In genomic region chr19:10736916-10737551, GRCh38 we compare ENCODE assay signal across 1 cellular context.
TF ChIP-seq lines count a peak whose summit lies in the region.

No MANE protein-coding gene starts in this region.

TF ChIP-seq in K562, 482 proteins besides CTCF, POLR2A, EP300 and RAD21 (continued from another document):
- TF ChIP-seq ZNF232 (CRISPR knock-in tag; IDR thresholded peaks at IDR 0.05) (no peak), POLR2AphosphoS5 (IDR thresholded peaks at IDR 0.05; ENCODE audit: control insufficient read depth, insufficient read depth, low read depth, low read length) (no peak), NCOA2 (IDR thresholded peaks at IDR 0.05; ENCODE audit: partially characterized antibody in 2 of 2) (no peak), PTBP1 (IDR thresholded peaks at IDR 0.05; ENCODE audit: low read depth, low read length) (no peak), BCOR (IDR thresholded peaks at IDR 0.05) (peak; percentile 52; the same call in 1 of the 2 replicates), FOXK2 (conservative IDR thresholded peaks at IDR 0.05 in 1 of 2, IDR thresholded peaks at IDR 0.05 in 1 of 2; ENCODE audit: low read depth in 2 of 2) (peak; percentile 84 to 88), FOXM1 (IDR thresholded peaks at IDR 0.05; ENCODE audit: low read depth) (no peak), FOXM1 (CRISPR knock-in tag; IDR thresholded peaks at IDR 0.05; ENCODE audit: low read depth) (no peak), CTBP1 (IDR thresholded peaks at IDR 0.05; ENCODE audit: borderline replicate concordance) (peak; percentile 77; the same call in 1 of the 2 replicates), PBX2 (CRISPR knock-in tag; IDR thresholded peaks at IDR 0.05; ENCODE audit: low read depth) (no peak), PBX2 (tag; conservative IDR thresholded peaks at IDR 0.05; ENCODE audit: low read depth) (peak; percentile 78), OTX1 (CRISPR knock-in tag; IDR thresholded peaks at IDR 0.05) (no peak), NFIC (IDR thresholded peaks at IDR 0.05) (0 out of 2 replicates have a peak, but pooled peaks have one; percentile 9), HIVEP1 (CRISPR knock-in tag; IDR thresholded peaks at IDR 0.05) (no peak), NCOR1 (IDR thresholded peaks at IDR 0.05) (peak; percentile 36), MXI1 (IDR thresholded peaks at IDR 0.05; ENCODE audit: low read depth, low read length) (no peak)
- TF ChIP-seq, protein P1, sequence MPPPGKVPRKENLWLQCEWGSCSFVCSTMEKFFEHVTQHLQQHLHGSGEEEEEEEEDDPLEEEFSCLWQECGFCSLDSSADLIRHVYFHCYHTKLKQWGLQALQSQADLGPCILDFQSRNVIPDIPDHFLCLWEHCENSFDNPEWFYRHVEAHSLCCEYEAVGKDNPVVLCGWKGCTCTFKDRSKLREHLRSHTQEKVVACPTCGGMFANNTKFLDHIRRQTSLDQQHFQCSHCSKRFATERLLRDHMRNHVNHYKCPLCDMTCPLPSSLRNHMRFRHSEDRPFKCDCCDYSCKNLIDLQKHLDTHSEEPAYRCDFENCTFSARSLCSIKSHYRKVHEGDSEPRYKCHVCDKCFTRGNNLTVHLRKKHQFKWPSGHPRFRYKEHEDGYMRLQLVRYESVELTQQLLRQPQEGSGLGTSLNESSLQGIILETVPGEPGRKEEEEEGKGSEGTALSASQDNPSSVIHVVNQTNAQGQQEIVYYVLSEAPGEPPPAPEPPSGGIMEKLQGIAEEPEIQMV (tag; conservative IDR thresholded peaks at IDR 0.05; ENCODE audit: low read depth) = no peak
- TF ChIP-seq, protein P2, sequence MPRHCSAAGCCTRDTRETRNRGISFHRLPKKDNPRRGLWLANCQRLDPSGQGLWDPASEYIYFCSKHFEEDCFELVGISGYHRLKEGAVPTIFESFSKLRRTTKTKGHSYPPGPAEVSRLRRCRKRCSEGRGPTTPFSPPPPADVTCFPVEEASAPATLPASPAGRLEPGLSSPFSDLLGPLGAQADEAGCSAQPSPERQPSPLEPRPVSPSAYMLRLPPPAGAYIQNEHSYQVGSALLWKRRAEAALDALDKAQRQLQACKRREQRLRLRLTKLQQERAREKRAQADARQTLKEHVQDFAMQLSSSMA (CRISPR knock-in tag; IDR thresholded peaks at IDR 0.05) = no peak
- TF ChIP-seq, protein P3, sequence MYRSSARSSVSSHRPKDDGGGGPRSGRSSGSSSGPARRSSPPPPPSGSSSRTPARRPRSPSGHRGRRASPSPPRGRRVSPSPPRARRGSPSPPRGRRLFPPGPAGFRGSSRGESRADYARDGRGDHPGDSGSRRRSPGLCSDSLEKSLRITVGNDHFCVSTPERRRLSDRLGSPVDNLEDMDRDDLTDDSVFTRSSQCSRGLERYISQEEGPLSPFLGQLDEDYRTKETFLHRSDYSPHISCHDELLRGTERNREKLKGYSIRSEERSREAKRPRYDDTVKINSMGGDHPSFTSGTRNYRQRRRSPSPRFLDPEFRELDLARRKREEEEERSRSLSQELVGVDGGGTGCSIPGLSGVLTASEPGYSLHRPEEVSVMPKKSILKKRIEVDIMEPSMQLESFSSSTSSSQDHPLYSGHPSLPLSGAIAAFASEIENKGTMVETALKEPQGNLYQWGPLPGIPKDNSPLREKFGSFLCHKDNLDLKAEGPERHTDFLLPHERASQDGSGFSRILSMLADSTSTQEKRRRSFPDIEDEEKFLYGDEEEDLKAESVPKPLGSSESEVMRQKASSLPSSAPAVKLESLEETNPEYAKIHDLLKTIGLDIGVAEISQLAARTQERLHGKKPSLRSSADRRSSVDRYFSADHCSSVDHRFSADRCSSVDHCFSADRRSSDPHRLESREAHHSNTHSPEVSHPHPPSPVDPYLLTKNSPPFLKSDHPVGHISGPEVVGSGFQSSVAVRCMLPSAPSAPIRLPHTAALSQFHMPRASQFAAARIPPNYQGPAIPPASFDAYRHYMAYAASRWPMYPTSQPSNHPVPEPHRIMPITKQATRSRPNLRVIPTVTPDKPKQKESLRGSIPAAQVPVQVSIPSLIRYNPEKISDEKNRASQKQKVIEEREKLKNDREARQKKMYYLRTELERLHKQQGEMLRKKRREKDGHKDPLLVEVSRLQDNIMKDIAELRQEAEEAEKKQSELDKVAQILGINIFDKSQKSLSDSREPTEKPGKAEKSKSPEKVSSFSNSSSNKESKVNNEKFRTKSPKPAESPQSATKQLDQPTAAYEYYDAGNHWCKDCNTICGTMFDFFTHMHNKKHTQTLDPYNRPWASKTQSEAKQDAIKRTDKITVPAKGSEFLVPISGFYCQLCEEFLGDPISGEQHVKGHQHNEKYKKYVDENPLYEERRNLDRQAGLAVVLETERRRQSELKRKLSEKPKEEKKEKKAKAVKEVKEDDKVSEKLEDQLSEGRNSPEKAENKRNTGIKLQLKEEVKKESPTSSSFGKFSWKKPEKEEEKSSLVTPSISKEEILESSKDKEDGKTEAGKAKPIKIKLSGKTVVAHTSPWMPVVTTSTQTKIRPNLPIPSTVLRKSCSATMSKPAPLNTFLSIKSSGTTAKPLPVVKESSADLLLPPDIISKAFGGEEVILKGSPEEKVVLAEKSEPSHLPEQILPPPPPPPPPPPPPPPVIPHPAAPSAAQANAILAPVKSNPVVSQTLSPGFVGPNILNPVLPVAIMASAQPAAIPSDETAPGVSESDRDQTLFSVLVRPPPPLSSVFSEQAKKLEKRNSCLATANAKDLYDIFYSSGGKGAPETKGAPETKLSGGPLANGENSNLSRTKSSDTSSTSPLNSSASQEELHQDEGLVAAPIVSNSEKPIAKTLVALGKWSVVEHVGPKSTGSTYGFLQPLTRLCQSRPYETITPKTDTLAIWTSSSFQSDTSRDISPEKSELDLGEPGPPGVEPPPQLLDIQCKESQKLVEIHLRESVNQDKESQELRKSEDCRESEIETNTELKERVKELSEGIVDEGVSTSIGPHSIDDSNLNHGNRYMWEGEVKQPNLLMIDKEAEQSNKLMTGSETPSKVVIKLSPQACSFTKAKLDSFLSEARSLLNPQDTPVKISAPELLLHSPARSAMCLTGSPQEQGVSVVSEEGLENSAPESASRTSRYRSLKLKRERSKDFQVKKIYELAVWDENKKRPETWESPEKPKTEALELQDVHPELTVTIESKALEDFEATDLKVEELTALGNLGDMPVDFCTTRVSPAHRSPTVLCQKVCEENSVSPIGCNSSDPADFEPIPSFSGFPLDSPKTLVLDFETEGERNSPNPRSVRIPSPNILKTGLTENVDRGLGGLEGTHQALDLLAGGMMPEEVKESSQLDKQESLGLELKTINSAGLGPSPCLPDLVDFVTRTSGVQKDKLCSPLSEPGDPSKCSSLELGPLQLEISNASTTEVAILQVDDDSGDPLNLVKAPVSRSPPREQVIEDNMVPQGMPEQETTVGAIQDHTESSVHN (IDR thresholded peaks at IDR 0.05; ENCODE audit: borderline replicate concordance in 1 of 2, low read depth in 1 of 2) = 0 out of 4 replicates have a peak, but pooled peaks of 1 of the 2 experiments have one; percentile 46
TF ChIP-seq in K562: peak in this region for 42.
